10 cellular contexts compared by ENCODE assay signal in the genomic region with DNA sequence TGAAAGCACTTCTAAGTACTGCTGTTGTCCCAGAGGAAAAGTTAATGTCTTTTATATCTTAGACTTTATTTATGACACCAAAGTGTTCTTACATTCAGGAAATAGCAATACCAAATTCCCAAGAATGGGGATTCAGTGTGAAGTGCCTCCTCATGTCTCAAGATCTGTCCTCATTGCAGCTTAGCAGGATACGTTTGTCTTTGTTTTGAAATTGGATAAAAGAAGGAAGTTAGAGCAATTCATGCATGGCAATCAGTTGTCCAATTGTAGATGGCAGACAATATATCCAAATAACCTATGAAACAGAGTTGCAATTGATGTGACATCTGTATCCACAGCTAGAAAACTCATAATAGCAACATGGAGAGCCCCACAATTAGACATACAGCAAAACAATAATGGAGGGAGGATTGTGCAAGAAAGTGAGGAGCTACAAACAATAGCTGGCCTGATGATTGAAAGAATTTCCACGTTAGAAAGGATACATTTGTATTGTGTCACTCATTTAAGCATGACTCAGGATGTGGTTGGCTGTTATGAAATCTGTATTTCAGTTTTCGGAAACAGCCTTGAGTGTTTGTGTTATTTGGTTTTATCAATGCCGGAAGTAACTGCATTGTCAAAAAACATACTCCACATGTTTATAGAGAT.
DNase-seq lines count a peak whose midpoint lies in the region; ATAC-seq and TF ChIP-seq lines count a peak whose summit lies in the region.
"Had no signal": no experiment of that assay in that cellular context is flagged by ENCODE, and none has a peak within 500 bp of the region (broad histone marks: within the 10 kb centered on the region; RNA-seq: fewer than 3 reads in every experiment).

No MANE protein-coding gene starts in this region.

- 48% methylated on average over 4 of the region's 4 CpGs for WGBS in suprapubic skin

- H3K4me1 ChIP-seq in DND-41 (ENCODE audit: insufficient read depth, low read length), result peaks cover 10% of the 10 kb centered on the region
- H3K4me1 ChIP-seq in suprapubic skin, result no peaks in the 10 kb centered on the region

- no peak overlapping the region for H3K9ac ChIP-seq in DND-41 (ENCODE audit: low read depth, low read length)

- TF ChIP-seq EP300 in suprapubic skin (IDR thresholded peaks at IDR 0.05), result no peak

- H3K79me2 ChIP-seq in DND-41 (ENCODE audit: insufficient read depth, low read length), result no peaks in the 10 kb centered on the region

- peak overlapping the region; percentile 45; the same call in 1 of the 2 replicates for H2AFZ ChIP-seq in DND-41 (ENCODE audit: low read depth, low read length)
- H2AFZ ChIP-seq: PC-9 had no signal

- 0 out of 2 replicates have a peak overlapping the region, but pooled peaks have one; percentile 31 for H3K27ac ChIP-seq in DND-41 (ENCODE audit: low read length)
- H3K27ac ChIP-seq in suprapubic skin, result no peak overlapping the region
- H3K27ac ChIP-seq: cardiac muscle cell, PC-9 had no signal

- DNase-seq in DND-41 (no peak), SIG-M5 treated with dmso at 0.1 percent for 504 hours (lab: John Stamatoyannopoulos, UW; ENCODE audit: unreplicated experiment) (peak; percentile 92), iris pigment epithelial cell (ENCODE audit: low read depth) (peak; percentile 91), DMS114 treated with DMSO at 0.1 percent for 48 hours (lab: John Stamatoyannopoulos, UW; ENCODE audit: unreplicated experiment) (no peak), suprapubic skin (ENCODE audit: low spot score in 2 of 2) (no peak), left ventricle myocardium superior (no peak), Right ventricle myocardium superior (no peak)

- H4K20me1 ChIP-seq in DND-41 (ENCODE audit: insufficient read depth, low read length), result no peaks in the 10 kb centered on the region

- ATAC-seq in DND-41 (ENCODE audit: insufficient read depth, low read depth) (peak; percentile 90), HG02759 (IDR thresholded peaks at IDR 0.05; ENCODE audit: unreplicated experiment) (peak; percentile 45), left ventricle myocardium superior (no peak), Right ventricle myocardium superior (ENCODE audit: poor library complexity) (no peak)

- H3K4me2 ChIP-seq in DND-41 (ENCODE audit: insufficient read depth, low read length), result no peak overlapping the region
- H3K4me2 ChIP-seq: PC-9 had no signal

- intact Hi-C loops in left ventricle myocardium superior (cut with micrococcal nuclease) (no loop called here), Right ventricle myocardium superior (cut with DNase I) (no loop called here)

- H3K27me3 ChIP-seq in DND-41 (ENCODE audit: insufficient read depth, low read length, poor library complexity) (no peaks in the 10 kb centered on the region), suprapubic skin (no peaks in the 10 kb centered on the region)
- H3K27me3 ChIP-seq: cardiac muscle cell had no signal

- H3K9me3 ChIP-seq in DND-41 (ENCODE audit: insufficient read depth, low read length, severe bottlenecking) (no peaks in the 10 kb centered on the region), suprapubic skin (no peaks in the 10 kb centered on the region)

- TF ChIP-seq POLR2A in suprapubic skin (IDR thresholded peaks at IDR 0.05), result no peak

- no peak for TF ChIP-seq CTCF in DND-41 (IDR thresholded peaks at IDR 0.05; ENCODE audit: borderline replicate concordance, extremely low read depth, low read length, poor library complexity, severe bottlenecking)
- no peak for TF ChIP-seq CTCF in suprapubic skin (IDR thresholded peaks at IDR 0.05)

- no peak overlapping the region for H3K4me3 ChIP-seq in DND-41 (ENCODE audit: low read depth in 1 of 2, low read length in 2 of 2)
- no peak overlapping the region for H3K4me3 ChIP-seq in suprapubic skin
- H3K4me3 ChIP-seq: cardiac muscle cell, PC-9 had no signal

- H3K36me3 ChIP-seq in DND-41 (ENCODE audit: insufficient read depth, low read length) (no peaks in the 10 kb centered on the region), suprapubic skin (no peaks in the 10 kb centered on the region)
- H3K36me3 ChIP-seq: cardiac muscle cell had no signal

Comparison
In these comparisons a context has a peak if more than half of its experiments do, and no peak if none do; other contexts are left out.
1. ATAC-seq: peak in DND-41 (single experiment) and HG02759 (single experiment); none in left ventricle myocardium superior (single experiment) and Right ventricle myocardium superior (single experiment).
2. DNase-seq: peak in SIG-M5 treated with dmso at 0.1 percent for 504 hours (single experiment) and iris pigment epithelial cell (single experiment); none in DND-41 (single experiment), DMS114 treated with DMSO at 0.1 percent for 48 hours (single experiment), suprapubic skin (0 of 2), left ventricle myocardium superior (single experiment) and Right ventricle myocardium superior (single experiment).